8 cellular contexts compared by ENCODE assay signal in the genomic region with DNA sequence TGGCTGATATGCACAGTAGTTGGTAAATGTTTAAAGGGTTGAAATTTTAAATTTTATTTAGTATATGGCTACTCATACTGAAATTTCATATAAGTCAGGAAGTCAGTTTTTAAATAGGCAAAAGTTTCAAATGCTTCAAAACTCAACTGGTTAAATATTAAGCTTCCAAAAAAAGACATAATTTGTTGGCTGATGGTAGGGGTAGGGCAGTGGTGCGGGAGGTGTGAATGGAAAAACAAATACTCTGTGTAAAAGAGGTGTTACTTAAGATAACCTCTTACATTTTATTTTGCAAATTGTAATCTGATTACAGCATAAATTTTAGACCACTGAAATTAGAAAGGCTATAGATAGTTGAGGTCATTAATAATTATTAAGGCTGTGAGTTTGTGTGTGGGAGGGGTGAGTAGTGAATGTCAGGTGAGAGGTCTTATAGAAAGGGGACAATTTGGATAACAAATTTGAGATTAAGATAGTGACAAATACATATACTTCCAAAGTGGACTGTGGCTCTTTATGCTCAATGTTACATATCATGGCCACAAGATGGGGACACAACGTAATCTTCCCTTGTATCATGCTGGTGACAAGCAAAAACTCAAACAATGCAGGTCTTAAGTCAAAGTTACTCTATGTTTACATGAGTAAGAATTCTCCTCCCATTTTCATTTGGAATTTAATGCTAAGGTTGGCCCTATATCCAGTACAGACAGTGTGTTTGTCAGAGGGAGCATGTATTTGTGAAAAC. TPM values are rescaled to one million over a fixed set of nuclear protein-coding genes. Genes with fewer than 3 reads are reported as not detected.
DNase-seq lines count a peak whose midpoint lies in the region; ATAC-seq and TF ChIP-seq lines count a peak whose summit lies in the region.

No MANE protein-coding gene starts in this region.

- no peaks in the 10 kb centered on the region for H3K4me1 ChIP-seq in H9 (ENCODE audit: insufficient read depth, low read length)
- peaks cover 0 to 6% (median 0%) of the 10 kb centered on the region in 4 donors for H3K4me1 ChIP-seq in esophagus muscularis mucosa
- no peaks in the 10 kb centered on the region for H3K4me1 ChIP-seq in upper lobe of right lung
- H3K4me1 ChIP-seq in effector memory CD4-positive, alpha-beta T cell (ENCODE audit: control insufficient read depth, insufficient read depth, low read length, poor library complexity, severe bottlenecking) = no peaks in the 10 kb centered on the region

- H3K9me3 ChIP-seq in H9 (ENCODE audit: control insufficient read depth, low read depth, low read length) = no peaks in the 10 kb centered on the region
- H3K9me3 ChIP-seq in esophagus muscularis mucosa = peaks cover 0 to 2% (median 0%) of the 10 kb centered on the region in 4 donors
- H3K9me3 ChIP-seq in upper lobe of right lung = no peaks in the 10 kb centered on the region
- H3K9me3 ChIP-seq in effector memory CD4-positive, alpha-beta T cell (ENCODE audit: control insufficient read depth, low read length) = no peaks in the 10 kb centered on the region

- H3K23me2 ChIP-seq in H9 (ENCODE audit: insufficient read length, low read depth, low read length, poor library complexity, severe bottlenecking) = no peaks in the 10 kb centered on the region

- WGBS in H9 (ENCODE audit: extremely low coverage, insufficient read length, low lambda C conversion rate) = no CpG with 5 or more reads among the region's 2 CpGs
- WGBS in esophagus muscularis mucosa = 58% methylated on average over 2 of the region's 2 CpGs

- no peak overlapping the region for H2BK120ac ChIP-seq in H9 (ENCODE audit: low read depth, low read length, poor library complexity, severe bottlenecking)

- ATAC-seq in upper lobe of right lung = no peak
- no peak for ATAC-seq in stimulated activated memory B cell treated with anti-CD40 and anti-IgM and Interleukin-4, amounts not matched to agents 10 μg/mL and 1 μg/mL and 100 μg/mL, for 72 hours

- H3K27ac Mint-ChIP-seq in H9 = no peak overlapping the region
- H3K27ac Mint-ChIP-seq in stimulated activated memory B cell treated with anti-CD40 and anti-IgM and Interleukin-4, amounts not matched to agents 10 μg/mL and 1 μg/mL and 100 μg/mL, for 72 hours = no peak overlapping the region

- no peak overlapping the region for H3K18ac ChIP-seq in H9 (ENCODE audit: insufficient read length, low read depth, low read length)

- H3T11ph ChIP-seq in H9 (ENCODE audit: low read length) = no peak overlapping the region

- DNase-seq in AG09319 (ENCODE audit: extremely low read depth, low read depth) (no peak), H9 (no peak), NCI-H748 (lab: John Stamatoyannopoulos, UW; ENCODE audit: unreplicated experiment) (peak; percentile 66), esophagus muscularis mucosa (ENCODE audit: extremely low spot score) (no peak), upper lobe of right lung (no peak), HK-2 (ENCODE audit: unreplicated experiment) (no peak)
- no peak for DNase-seq in effector memory CD4-positive, alpha-beta T cell

- no peak overlapping the region for H3K9ac ChIP-seq in H9 (ENCODE audit: extremely low read depth, insufficient read length, low read length)

- H3K79me1 ChIP-seq in H9 (ENCODE audit: insufficient read depth, low read depth, low read length, poor library complexity, severe bottlenecking) = no peaks in the 10 kb centered on the region

- no peak overlapping the region for H2BK5ac ChIP-seq in H9 (ENCODE audit: insufficient read length, low read length)

- H3K23ac ChIP-seq in H9 (ENCODE audit: insufficient read length, low read depth, low read length) = no peak overlapping the region

- H2BK20ac ChIP-seq in H9 (ENCODE audit: low read depth, low read length, poor library complexity, severe bottlenecking) = no peak overlapping the region

- H3K36me3 Mint-ChIP-seq in H9 (ENCODE audit: insufficient read depth in 1 of 3, low read depth in 3 of 3) = no peaks in the 10 kb centered on the region; a peak in 1 of 7 replicates
- no peaks in the 10 kb centered on the region for H3K36me3 Mint-ChIP-seq in stimulated activated memory B cell treated with anti-CD40 and anti-IgM and Interleukin-4, amounts not matched to agents 10 μg/mL and 1 μg/mL and 100 μg/mL, for 72 hours

- H2BK15ac ChIP-seq in H9 (ENCODE audit: low read depth, low read length) = no peak overlapping the region

- no peak for TF ChIP-seq POLR2A in esophagus muscularis mucosa (IDR thresholded peaks at IDR 0.05; ENCODE audit: low read depth)

- no peaks in the 10 kb centered on the region for H3K9me3 Mint-ChIP-seq in H9
- H3K9me3 Mint-ChIP-seq in stimulated activated memory B cell treated with anti-CD40 and anti-IgM and Interleukin-4, amounts not matched to agents 10 μg/mL and 1 μg/mL and 100 μg/mL, for 72 hours = peaks cover 7% of the 10 kb centered on the region

- TF ChIP-seq EP300 in esophagus muscularis mucosa (IDR thresholded peaks at IDR 0.05) = no peak

- H2AK5ac ChIP-seq in H9 (ENCODE audit: insufficient read length, low read length) = no peak overlapping the region

- H4K91ac ChIP-seq in H9 (ENCODE audit: insufficient read length, low read depth, low read length) = no peak overlapping the region

- H3K56ac ChIP-seq in H9 (ENCODE audit: insufficient read length, low read depth, low read length) = no peak overlapping the region

- H4K8ac ChIP-seq in H9 (replicated peaks; ENCODE audit: insufficient read length, low read depth, low read length) = no peak overlapping the region

- no peak overlapping the region for H3K4me3 ChIP-seq in esophagus muscularis mucosa
- no peak overlapping the region for H3K4me3 ChIP-seq in upper lobe of right lung
- H3K4me3 ChIP-seq in effector memory CD4-positive, alpha-beta T cell (ENCODE audit: insufficient read depth, low read depth, low read length, poor library complexity, severe bottlenecking) = no peak overlapping the region

- H3K4me2 ChIP-seq in H9 (ENCODE audit: insufficient read depth, insufficient read length, low read length) = no peak overlapping the region

- H2AFZ ChIP-seq in H9 (ENCODE audit: low read length) = no peak overlapping the region

- no peaks in the 10 kb centered on the region for H3K36me3 ChIP-seq in esophagus muscularis mucosa
- no peaks in the 10 kb centered on the region for H3K36me3 ChIP-seq in upper lobe of right lung
- no peaks in the 10 kb centered on the region for H3K36me3 ChIP-seq in effector memory CD4-positive, alpha-beta T cell (ENCODE audit: control insufficient read depth, insufficient read depth, low read length)

- intact Hi-C loops in esophagus muscularis mucosa (cut with DNase I) (no loop called here), upper lobe of right lung (cut with DNase I) (no loop called here)

- H3K4ac ChIP-seq in H9 (ENCODE audit: low read depth, low read length) = no peak overlapping the region

- H4K20me1 ChIP-seq in H9 (ENCODE audit: control insufficient read depth, insufficient read depth, insufficient read length) = no peaks in the 10 kb centered on the region

- peaks cover 3% of the 10 kb centered on the region for H3K27me3 Mint-ChIP-seq in H9 (ENCODE audit: low read depth)
- H3K27me3 Mint-ChIP-seq in stimulated activated memory B cell treated with anti-CD40 and anti-IgM and Interleukin-4, amounts not matched to agents 10 μg/mL and 1 μg/mL and 100 μg/mL, for 72 hours = peaks cover 18% of the 10 kb centered on the region

- H3K27ac ChIP-seq in H9 (ENCODE audit: insufficient read length, low read depth, low read length) (no peak overlapping the region), esophagus muscularis mucosa (replicated peaks in 1 of 4) (no peak overlapping the region), upper lobe of right lung (no peak overlapping the region)
- H3K27ac ChIP-seq in effector memory CD4-positive, alpha-beta T cell (ENCODE audit: insufficient read depth, low read length, poor library complexity, severe bottlenecking) = no peak overlapping the region

- no peak overlapping the region for H3K4me3 Mint-ChIP-seq in H9
- no peak overlapping the region for H3K4me3 Mint-ChIP-seq in stimulated activated memory B cell treated with anti-CD40 and anti-IgM and Interleukin-4, amounts not matched to agents 10 μg/mL and 1 μg/mL and 100 μg/mL, for 72 hours

- no peaks in the 10 kb centered on the region for H3K27me3 ChIP-seq in H9 (ENCODE audit: insufficient read depth, low read length)
- H3K27me3 ChIP-seq in esophagus muscularis mucosa = no peaks in the 10 kb centered on the region
- H3K27me3 ChIP-seq in upper lobe of right lung = no peaks in the 10 kb centered on the region
- H3K27me3 ChIP-seq in effector memory CD4-positive, alpha-beta T cell (replicated peaks; ENCODE audit: control insufficient read depth, insufficient read depth, low read length, poor library complexity, severe bottlenecking) = peaks cover 4% of the 10 kb centered on the region

- TF ChIP-seq CTCF in AG09319 (IDR thresholded peaks at IDR 0.05; ENCODE audit: low read depth, low read length) (peak; percentile 23), H9 (conservative IDR thresholded peaks at IDR 0.05) (peak; percentile 46; the same call in 2 of the 3 replicates), esophagus muscularis mucosa (IDR thresholded peaks at IDR 0.05) (peak in 2 of 3 experiments; percentile 20), upper lobe of right lung (IDR thresholded peaks at IDR 0.05) (peak; percentile 24)

- no peaks in the 10 kb centered on the region for H3K4me1 Mint-ChIP-seq in H9
- H3K4me1 Mint-ChIP-seq in stimulated activated memory B cell treated with anti-CD40 and anti-IgM and Interleukin-4, amounts not matched to agents 10 μg/mL and 1 μg/mL and 100 μg/mL, for 72 hours = no peaks in the 10 kb centered on the region

- no peak overlapping the region for H4K5ac ChIP-seq in H9 (ENCODE audit: insufficient read length, low read depth, low read length)

- H3K14ac ChIP-seq in H9 (ENCODE audit: insufficient read depth, low read length) = no peak overlapping the region

- no peaks in the 10 kb centered on the region for H3K79me2 ChIP-seq in H9 (ENCODE audit: insufficient read depth, low read length)

- no peak overlapping the region for H2BK12ac ChIP-seq in H9 (ENCODE audit: insufficient read length, low read depth, low read length)

RNA-seq across cellular contexts. Expression of a gene that starts 36.6 kb away (rescaled TPM):
- total RNA-seq in H9 (2021) (not detected in 2 replicates), esophagus muscularis mucosa (1 to 10 TPM in 2 of 4 donors, under 1 TPM in 2; 0.17 to 5.5 (median 1.2) TPM), upper lobe of right lung (0.55 TPM)
